ENCODE assay signal across 18 cellular contexts in genomic region chr12:116202940-116203339, GRCh38.
DNase-seq lines count a peak whose midpoint lies in the region; FAIRE-seq and TF ChIP-seq lines count a peak whose summit lies in the region.
"Had no signal": no experiment of that assay in that cellular context is flagged by ENCODE, and none has a peak within 500 bp of the region (broad histone marks: within the 10 kb centered on the region; RNA-seq: fewer than 3 reads in every experiment).

No MANE protein-coding gene starts in this region.

- H3K4me1 Mint-ChIP-seq in neural crest cell, result peaks cover 37% of the 10 kb centered on the region
- H3K4me1 Mint-ChIP-seq in activated T-helper 2 cell treated with anti-CD3 and anti-CD28 coated beads, Interferon-gamma antibody, Interleukin-2, Interleukin-4, amounts not matched to agents 10 μg/mL and 5 μg/mL and 100 μg/mL, durations not matched to agents 14 hours and 24 hours and 36 hours (ENCODE audit: low read depth), result peaks cover 11% of the 10 kb centered on the region

- no peak overlapping the region for H3K4me3 ChIP-seq in AG09309 (ENCODE audit: control insufficient read depth, low read depth, low read length)
- no peak overlapping the region for H3K4me3 ChIP-seq in endothelial cell of umbilical vein (replicated peaks in 1 of 3; ENCODE audit: insufficient read depth in 1 of 3, low read depth in 1 of 3, low read length in 3 of 3)
- H3K4me3 ChIP-seq: left ventricle myocardium inferior, ovary, PC-9 had no signal

- no peaks in the 10 kb centered on the region for H3K36me3 ChIP-seq in endothelial cell of umbilical vein (ENCODE audit: control insufficient read depth in 2 of 2, extremely low read depth in 1 of 2, insufficient read depth in 2 of 2, low read length in 2 of 2)
- H3K36me3 ChIP-seq: left ventricle myocardium inferior, ovary had no signal

- H3K9me3 ChIP-seq in endothelial cell of umbilical vein (replicated peaks; ENCODE audit: control insufficient read depth, insufficient read depth, low read length), result no peaks in the 10 kb centered on the region
- H3K9me3 ChIP-seq: left ventricle myocardium inferior, ovary had no signal

- no peaks in the 10 kb centered on the region for H3K27me3 ChIP-seq in endothelial cell of umbilical vein (ENCODE audit: control insufficient read depth in 2 of 2, insufficient read depth in 2 of 2, low read length in 2 of 2)
- H3K27me3 ChIP-seq: ovary had no signal

- H4K20me1 ChIP-seq in endothelial cell of umbilical vein (replicated peaks; ENCODE audit: control insufficient read depth, extremely low read depth, insufficient read depth, low read length), result peaks cover 29% of the 10 kb centered on the region

- no peak overlapping the region for H3K4me3 Mint-ChIP-seq in neural crest cell
- no peak overlapping the region for H3K4me3 Mint-ChIP-seq in activated T-helper 2 cell treated with anti-CD3 and anti-CD28 coated beads, Interferon-gamma antibody, Interleukin-2, Interleukin-4, amounts not matched to agents 10 μg/mL and 5 μg/mL and 100 μg/mL, durations not matched to agents 14 hours and 24 hours and 36 hours (ENCODE audit: low read depth)
- H3K4me3 Mint-ChIP-seq: activated CD4-positive, alpha-beta T cell treated with anti-CD3 and anti-CD28 coated beads for 36 hours; activated T-cell treated with anti-CD3 and anti-CD28 coated beads, Interleukin-2, amount 50 U/mL, for 4 hours; T-cell had no signal

- H3K9ac ChIP-seq in endothelial cell of umbilical vein (replicated peaks; ENCODE audit: extremely low read depth, insufficient read depth, low read length), result no peak overlapping the region

- peak; percentile 31 for FAIRE-seq in endothelial cell of umbilical vein (lab: Jason Lieb, UNC)

- dilution Hi-C loops in endothelial cell of umbilical vein (cut with MboI; ENCODE audit: extremely low pct_ligation_motif_present, low sequenced_read_pairs), result no loop called here

- peaks cover 74% of the 10 kb centered on the region for H3K79me2 ChIP-seq in endothelial cell of umbilical vein (ENCODE audit: control insufficient read depth, insufficient read depth, low read length)

- H3K9me1 ChIP-seq in endothelial cell of umbilical vein (replicated peaks; ENCODE audit: control insufficient read depth, extremely low read depth, insufficient read depth, low read length), result no peaks in the 10 kb centered on the region

- BruUV-seq in endothelial cell of umbilical vein (replicated peaks; lab: Mats Ljungman, UMichigan), result no TSS peak

- TF ChIP-seq POLR2A in endothelial cell of umbilical vein (IDR thresholded peaks at IDR 0.05; ENCODE audit: low read depth, low read length), result no peak

- no peak overlapping the region for H2AFZ ChIP-seq in endothelial cell of umbilical vein (ENCODE audit: low read depth, low read length)
- H2AFZ ChIP-seq: PC-9 had no signal

- DNase-seq in AG09309 (ENCODE audit: low read depth) (no peak), LHCN-M2 (ENCODE audit: low read depth) (peak; percentile 24), endothelial cell of umbilical vein (ENCODE audit: low read depth, low spot score) (no peak), neural crest cell (ENCODE audit: low read depth, low spot score) (no peak), NCI-H524 treated with DMSO at 0.1 percent for 48 hours (lab: John Stamatoyannopoulos, UW) (no peak), GM19240 (ENCODE audit: insufficient read length, low spot score) (no peak), SW480 (ENCODE audit: low spot score) (no peak)
- DNase-seq in activated T-helper 2 cell treated with anti-CD3 and anti-CD28 coated beads, Interferon-gamma antibody, Interleukin-2, Interleukin-4, amounts not matched to agents 10 μg/mL and 5 μg/mL and 100 μg/mL, durations not matched to agents 14 hours and 24 hours and 36 hours (ENCODE audit: low spot score), result no peak
- DNase-seq: activated CD4-positive, alpha-beta T cell treated with anti-CD3 and anti-CD28 coated beads for 36 hours; activated T-cell treated with anti-CD3 and anti-CD28 coated beads, Interleukin-2, amount 50 U/mL, for 4 hours; effector CD4-positive, alpha-beta T cell; left ventricle myocardium inferior; NCI-H1092 treated with DMSO at 0.1 percent for 48 hours; NCI-H446; ovary; PC-9; T-cell had no signal

- H3K4me2 ChIP-seq in endothelial cell of umbilical vein (ENCODE audit: insufficient read depth, low read length), result no peak overlapping the region
- H3K4me2 ChIP-seq: PC-9 had no signal

- POLR2A ChIA-PET in endothelial cell of umbilical vein (lab: Charles Lee), result no interaction called here

- no peak overlapping the region for H3K27ac Mint-ChIP-seq in neural crest cell (ENCODE audit: unreplicated experiment)
- H3K27ac Mint-ChIP-seq in activated T-helper 2 cell treated with anti-CD3 and anti-CD28 coated beads, Interferon-gamma antibody, Interleukin-2, Interleukin-4, amounts not matched to agents 10 μg/mL and 5 μg/mL and 100 μg/mL, durations not matched to agents 14 hours and 24 hours and 36 hours, result no peak overlapping the region
- H3K27ac Mint-ChIP-seq: activated CD4-positive, alpha-beta T cell treated with anti-CD3 and anti-CD28 coated beads for 36 hours; T-cell had no signal

- H3K4me1 ChIP-seq in endothelial cell of umbilical vein (ENCODE audit: control insufficient read depth, extremely low read depth, insufficient read depth, low read length), result no peaks in the 10 kb centered on the region

- CTCF ChIA-PET in endothelial cell of umbilical vein (lab: Charles Lee), result interaction anchor here (1.0 to 2.0 kb wide), 4 partner anchors 10 to 187 kb away, joined by 3 to 6 read pairs (median 4); no protein-coding TSS in a partner anchor

- H3K36me3 Mint-ChIP-seq in neural crest cell (ENCODE audit: low read depth), result no peaks in the 10 kb centered on the region
- H3K36me3 Mint-ChIP-seq in activated T-helper 2 cell treated with anti-CD3 and anti-CD28 coated beads, Interferon-gamma antibody, Interleukin-2, Interleukin-4, amounts not matched to agents 10 μg/mL and 5 μg/mL and 100 μg/mL, durations not matched to agents 14 hours and 24 hours and 36 hours (ENCODE audit: low read depth), result peaks cover 7% of the 10 kb centered on the region

- H3K27ac ChIP-seq in endothelial cell of umbilical vein (ENCODE audit: insufficient read depth, low read depth, low read length), result no peak overlapping the region
- H3K27ac ChIP-seq: C4-2B, left ventricle myocardium inferior, ovary, PC-9 had no signal

- intact Hi-C loops in endothelial cell of umbilical vein (cut with micrococcal nuclease), result no loop called here
- intact Hi-C loops in activated T-helper 2 cell treated with anti-CD3 and anti-CD28 coated beads, Interferon-gamma antibody, Interleukin-2, Interleukin-4, amounts not matched to agents 10 μg/mL and 5 μg/mL and 100 μg/mL, durations not matched to agents 14 hours and 24 hours and 36 hours (cut with micrococcal nuclease), result no loop called here

- H3K27me3 Mint-ChIP-seq in neural crest cell (ENCODE audit: low read depth), result no peaks in the 10 kb centered on the region
- H3K27me3 Mint-ChIP-seq in activated T-helper 2 cell treated with anti-CD3 and anti-CD28 coated beads, Interferon-gamma antibody, Interleukin-2, Interleukin-4, amounts not matched to agents 10 μg/mL and 5 μg/mL and 100 μg/mL, durations not matched to agents 14 hours and 24 hours and 36 hours (ENCODE audit: low read depth), result no peaks in the 10 kb centered on the region
- H3K27me3 Mint-ChIP-seq: activated CD4-positive, alpha-beta T cell treated with anti-CD3 and anti-CD28 coated beads for 36 hours; T-cell had no signal

- TF ChIP-seq CTCF in AG09309 (IDR thresholded peaks at IDR 0.05; ENCODE audit: control insufficient read depth, insufficient read depth, low read depth, low read length, missing control alignments), result peak; percentile 32
- TF ChIP-seq CTCF in endothelial cell of umbilical vein (IDR thresholded peaks at IDR 0.05; ENCODE audit: extremely low read depth in 1 of 2, insufficient read depth in 1 of 2, low read depth in 1 of 2, low read length in 2 of 2), result no peak
- TF ChIP-seq CTCF in neural crest cell (conservative IDR thresholded peaks at IDR 0.05), result peak; percentile 18

- no peaks in the 10 kb centered on the region for H3K9me3 Mint-ChIP-seq in neural crest cell
- H3K9me3 Mint-ChIP-seq in activated T-helper 2 cell treated with anti-CD3 and anti-CD28 coated beads, Interferon-gamma antibody, Interleukin-2, Interleukin-4, amounts not matched to agents 10 μg/mL and 5 μg/mL and 100 μg/mL, durations not matched to agents 14 hours and 24 hours and 36 hours, result no peaks in the 10 kb centered on the region
- H3K9me3 Mint-ChIP-seq: activated T-cell treated with anti-CD3 and anti-CD28 coated beads, Interleukin-2, amount 50 U/mL, for 4 hours; T-cell had no signal

TF ChIP-seq in endothelial cell of umbilical vein, 7 proteins besides CTCF, POLR2A, EP300 and RAD21:
- no peak for TF ChIP-seq POLR2AphosphoS5 (IDR thresholded peaks at IDR 0.05; ENCODE audit: insufficient read depth, low read depth, low read length)
- no peak for TF ChIP-seq EZH2 (IDR thresholded peaks at IDR 0.05; ENCODE audit: borderline replicate concordance, low read depth, low read length, severe bottlenecking)
- no peak for TF ChIP-seq MYC (IDR thresholded peaks at IDR 0.05; ENCODE audit: low read depth, low read length)

Comparison
In these comparisons a context has a peak if more than half of its experiments do, and no peak if none do; other contexts are left out.
1. CTCF ChIP-seq: peak in AG09309 (single experiment) and neural crest cell (single experiment); none in endothelial cell of umbilical vein (0 of 2).